Comparison of ENCODE assay signal across 11 cellular contexts in the genomic region with DNA sequence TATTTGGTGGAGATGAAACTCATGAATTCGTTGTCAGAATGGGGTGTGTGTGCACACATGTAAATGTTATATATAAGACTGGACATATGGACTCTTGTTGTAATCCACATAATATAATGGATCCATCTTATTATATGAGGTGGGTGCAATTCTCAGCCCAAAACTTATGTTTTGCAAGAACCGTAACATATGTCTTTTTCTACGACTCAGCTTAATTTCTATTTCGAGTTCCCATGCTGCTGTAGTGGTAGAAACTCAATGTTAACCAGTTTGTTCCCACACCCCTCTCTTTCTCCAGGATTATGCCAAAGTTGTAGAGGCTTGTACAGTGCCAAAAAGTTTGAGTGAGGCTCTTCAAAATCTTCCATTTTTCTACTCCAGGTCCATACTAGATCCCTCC.
"Had no signal": no experiment of that assay in that cellular context is flagged by ENCODE, and none has a peak within 500 bp of the region (broad histone marks: within the 10 kb centered on the region; RNA-seq: fewer than 3 reads in every experiment).

No MANE protein-coding gene starts in this region.

- DNase-seq: GM23248, GOT3, H7, H9, HCEC 1CT, HFFc6 had no signal

- FAIRE-seq: H1, H54 had no signal

- H2AFZ ChIP-seq: GM23248, GM23338 had no signal

- H3K4me2 ChIP-seq: GM23338 had no signal

- H3K4me1 ChIP-seq: HAP-1 had no signal

- ATAC-seq: GM23338, HCT116 had no signal

- H3K9me3 ChIP-seq: HAP-1 had no signal

- H3K27ac ChIP-seq: GM23248 had no signal

- H3K4me3 ChIP-seq: GM23248, GM23338, HAP-1 had no signal

- H3K9ac ChIP-seq: GM23248 had no signal

- H3K36me3 ChIP-seq: HAP-1 had no signal
